20 cellular contexts compared by ENCODE assay signal in genomic region chr9:33923079-33923478, GRCh38.
"Had no signal": no experiment of that assay in that cellular context is flagged by ENCODE, and none has a peak within 500 bp of the region (broad histone marks: within the 10 kb centered on the region; RNA-seq: fewer than 3 reads in every experiment).

No MANE protein-coding gene starts in this region.

- H3K27me3 ChIP-seq: gastroesophageal sphincter, neural progenitor cell, ovary, right lobe of liver had no signal

- H3K9me3 ChIP-seq: gastroesophageal sphincter, mucosa of descending colon, ovary, right lobe of liver had no signal

- H3K4me2 ChIP-seq: neural progenitor cell, smooth muscle cell had no signal

- H3K4me1 Mint-ChIP-seq: activated CD4-positive, alpha-beta T cell treated with anti-CD3 and anti-CD28 coated beads, Interleukin-2, amount 10 ng/mL, durations not matched to agents 7 days and 5 days; central memory CD8-positive, alpha-beta T cell; memory B cell; naive B cell; stimulated activated memory B cell treated with anti-CD40 and anti-IgM and Interleukin-4, amounts not matched to agents 10 μg/mL and 1 μg/mL and 100 μg/mL, for 72 hours had no signal

- H3K27ac Mint-ChIP-seq: activated CD4-positive, alpha-beta T cell treated with anti-CD3 and anti-CD28 coated beads, Interleukin-2, amount 10 ng/mL, durations not matched to agents 7 days and 5 days; activated T-helper 1 cell treated with anti-CD3 and anti-CD28 coated beads, Interleukin-12 subunit alpha, Interleukin-12 subunit beta, Interleukin-2, Interleukin-4 antibody, amounts not matched to agents 30 ng/mL and 10 ng/mL and 1 ng/mL, durations not matched to agents 14 hours and 24 hours and 36 hours; memory B cell; neural progenitor cell; stimulated activated memory B cell treated with anti-CD40 and anti-IgM and Interleukin-4, amounts not matched to agents 10 μg/mL and 1 μg/mL and 100 μg/mL, for 72 hours had no signal

- H2AFZ ChIP-seq: neural progenitor cell had no signal

- H3K36me3 ChIP-seq: neural progenitor cell, ovary had no signal

- H3K9me3 Mint-ChIP-seq: activated CD4-positive, alpha-beta T cell treated with anti-CD3 and anti-CD28 coated beads, Interleukin-2, amount 10 ng/mL, durations not matched to agents 7 days and 5 days; activated T-helper 1 cell treated with anti-CD3 and anti-CD28 coated beads, Interleukin-12 subunit alpha, Interleukin-12 subunit beta, Interleukin-2, Interleukin-4 antibody, amounts not matched to agents 30 ng/mL and 10 ng/mL and 1 ng/mL, durations not matched to agents 14 hours and 24 hours and 36 hours; brain; central memory CD8-positive, alpha-beta T cell; immature natural killer cell; memory B cell; naive B cell; neural progenitor cell; stimulated activated memory B cell treated with anti-CD40 and anti-IgM and Interleukin-4, amounts not matched to agents 10 μg/mL and 1 μg/mL and 100 μg/mL, for 72 hours had no signal

- H3K4me3 Mint-ChIP-seq: activated CD4-positive, alpha-beta T cell treated with anti-CD3 and anti-CD28 coated beads, Interleukin-2, amount 10 ng/mL, durations not matched to agents 7 days and 5 days; activated T-helper 1 cell treated with anti-CD3 and anti-CD28 coated beads, Interleukin-12 subunit alpha, Interleukin-12 subunit beta, Interleukin-2, Interleukin-4 antibody, amounts not matched to agents 30 ng/mL and 10 ng/mL and 1 ng/mL, durations not matched to agents 14 hours and 24 hours and 36 hours; brain; central memory CD8-positive, alpha-beta T cell; immature natural killer cell; memory B cell; naive B cell; neural progenitor cell; stimulated activated memory B cell treated with anti-CD40 and anti-IgM and Interleukin-4, amounts not matched to agents 10 μg/mL and 1 μg/mL and 100 μg/mL, for 72 hours had no signal

- H3K27ac ChIP-seq: coronary artery, neural progenitor cell, ovary, right lobe of liver had no signal

- ATAC-seq: activated CD4-positive, CD25-positive, alpha-beta regulatory T cell treated with anti-CD3 and anti-CD28 coated beads, Interleukin-2, amount 50 U/mL, for 24 hours; gastroesophageal sphincter; mucosa of descending colon; stimulated activated memory B cell treated with anti-CD40 and anti-IgM and Interleukin-4, amounts not matched to agents 10 μg/mL and 1 μg/mL and 100 μg/mL, for 72 hours had no signal

- H3K27me3 Mint-ChIP-seq: activated CD4-positive, alpha-beta T cell treated with anti-CD3 and anti-CD28 coated beads, Interleukin-2, amount 10 ng/mL, durations not matched to agents 7 days and 5 days; central memory CD8-positive, alpha-beta T cell; memory B cell; naive B cell; stimulated activated memory B cell treated with anti-CD40 and anti-IgM and Interleukin-4, amounts not matched to agents 10 μg/mL and 1 μg/mL and 100 μg/mL, for 72 hours had no signal

- H3K4me3 ChIP-seq: coronary artery, gastroesophageal sphincter, mucosa of descending colon, neural progenitor cell, ovary, right lobe of liver, smooth muscle cell had no signal

- DNase-seq: activated CD4-positive, alpha-beta T cell treated with anti-CD3 and anti-CD28 coated beads, Interleukin-2, amount 10 ng/mL, durations not matched to agents 7 days and 5 days; activated naive CD4-positive, alpha-beta T cell; immature natural killer cell; mucosa of descending colon; naive B cell; ovary; right lobe of liver; stimulated activated CD4-positive, alpha-beta T cell treated with anti-CD3 and anti-CD28 coated beads, Interleukin-4, amount 100 ng/mL, for 4 hours; T-helper 1 cell; T1000 had no signal
